ENCODE assay signal across 24 cellular contexts in genomic region chr7:116734736-116735135, GRCh38.
DNase-seq lines count a peak whose midpoint lies in the region; ATAC-seq and TF ChIP-seq lines count a peak whose summit lies in the region.
"Had no signal": no experiment of that assay in that cellular context is flagged by ENCODE, and none has a peak within 500 bp of the region (broad histone marks: within the 10 kb centered on the region; RNA-seq: fewer than 3 reads in every experiment).

No MANE protein-coding gene starts in this region.

- no peak for DNase-seq in HCT116 (ENCODE audit: low read depth, low spot score)
- DNase-seq in NCI-H526 treated with DMSO at 0.1 percent for 48 hours (lab: John Stamatoyannopoulos, UW), result peak; percentile 81
- peak; percentile 95 for DNase-seq in foreskin melanocyte
- DNase-seq in retinal pigment epithelial cell (ENCODE audit: low read depth), result peak; percentile 49
- DNase-seq in NCI-H1092 treated with DMSO at 0.1 percent for 48 hours (lab: John Stamatoyannopoulos, UW), result no peak
- DNase-seq in lower leg skin (ENCODE audit: low spot score in 2 of 2), result no peak
- no peak for DNase-seq in osteoblast (ENCODE audit: insufficient read length, low spot score, missing footprints)
- no peak for DNase-seq in CD4-positive, alpha-beta T cell
- DNase-seq: BE2C; CD8-positive, alpha-beta memory T cell; DMS53; GDM1; HCEC 1CT; NCI-H1105; NCI-H146; NCI-H2029 treated with DMSO at 0.1 percent for 48 hours; NCI-H345; NCI-H524; PC-3; Right ventricle myocardium superior had no signal

- H3K36me3 Mint-ChIP-seq in CD4-positive, alpha-beta T cell (ENCODE audit: low read depth), result no peaks in the 10 kb centered on the region
- H3K36me3 Mint-ChIP-seq: CD8-positive, alpha-beta memory T cell had no signal

- H3K9me2 ChIP-seq in HCT116 (ENCODE audit: insufficient read depth), result no peaks in the 10 kb centered on the region

- 84% methylated on average over 6 of the region's 6 CpGs for WGBS in lower leg skin, 2 donors

- 0 out of 2 replicates have a peak, but pooled peaks have one; percentile 30 for ATAC-seq in HCT116
- ATAC-seq in CD4-positive, alpha-beta T cell (ENCODE audit: poor library complexity), result no peak
- ATAC-seq: A549, K562, PC-3 had no signal

- CTCF ChIA-PET in HCT116 (lab: Charles Lee), result no interaction called here
- CTCF ChIA-PET in CD4-positive, alpha-beta T cell (lab: Charles Lee), result interaction anchor here (1.1 kb wide), 1 partner anchor 8 kb away, joined by 3 read pairs; no protein-coding TSS in a partner anchor

- no peaks in the 10 kb centered on the region for H3K9me3 Mint-ChIP-seq in CD4-positive, alpha-beta T cell
- H3K9me3 Mint-ChIP-seq: CD8-positive, alpha-beta memory T cell; GM23338 had no signal

- H3K36me3 ChIP-seq in HCT116 (ENCODE audit: control insufficient read depth in 1 of 2, insufficient read depth in 2 of 2, low read length in 2 of 2) (peaks cover 23 to 53% of the 10 kb centered on the region in 2 experiments), osteoblast (ENCODE audit: insufficient read depth, low read length) (peaks cover 27% of the 10 kb centered on the region)
- H3K36me3 ChIP-seq: BE2C had no signal

- no peak overlapping the region for H3K4me3 ChIP-seq in HCT116 (replicated peaks in 1 of 2; ENCODE audit: low read depth in 1 of 2, low read length in 2 of 2)
- no peak overlapping the region for H3K4me3 ChIP-seq in retinal pigment epithelial cell (ENCODE audit: low read length)
- H3K4me3 ChIP-seq in lower leg skin (ENCODE audit: low read depth, poor library complexity, severe bottlenecking), result no peak overlapping the region
- no peak overlapping the region for H3K4me3 ChIP-seq in osteoblast (ENCODE audit: insufficient read depth, low read length)
- H3K4me3 ChIP-seq: A549, GM23338, K562, SK-N-MC had no signal

- H2AFZ ChIP-seq in HCT116 (ENCODE audit: low read depth, low read length, poor library complexity, severe bottlenecking) (no peak overlapping the region), osteoblast (ENCODE audit: low read length) (no peak overlapping the region)
- H2AFZ ChIP-seq: GM23338 had no signal

- TF ChIP-seq CTCF in HCT116 (IDR thresholded peaks at IDR 0.05 in 2 of 3, conservative IDR thresholded peaks at IDR 0.05 in 1 of 3; ENCODE audit: borderline replicate concordance in 1 of 3, insufficient read depth in 1 of 3, low read depth in 2 of 3, low read length in 2 of 3) (no peak), retinal pigment epithelial cell (conservative IDR thresholded peaks at IDR 0.05; ENCODE audit: low read depth, low read length) (no peak), lower leg skin (IDR thresholded peaks at IDR 0.05) (no peak), osteoblast (IDR thresholded peaks at IDR 0.05; ENCODE audit: extremely low read depth, low read depth, low read length) (no peak)
- TF ChIP-seq CTCF in CD4-positive, alpha-beta T cell (IDR thresholded peaks at IDR 0.05), result no peak

- TF ChIP-seq POLR2A in HCT116 (IDR thresholded peaks at IDR 0.05; ENCODE audit: borderline replicate concordance, extremely low read depth, insufficient read depth, insufficient read length) (no peak), lower leg skin (IDR thresholded peaks at IDR 0.05) (no peak)

- H3K4me2 ChIP-seq in HCT116 (ENCODE audit: low read length), result no peak overlapping the region
- no peak overlapping the region for H3K4me2 ChIP-seq in osteoblast (ENCODE audit: insufficient read depth, low read length)
- H3K4me2 ChIP-seq: A549, GM23338 had no signal

- H3K4me1 Mint-ChIP-seq in CD4-positive, alpha-beta T cell (ENCODE audit: low read depth), result no peaks in the 10 kb centered on the region
- H3K4me1 Mint-ChIP-seq: CD8-positive, alpha-beta memory T cell had no signal

- no peak overlapping the region for H3K4me3 Mint-ChIP-seq in CD4-positive, alpha-beta T cell
- H3K4me3 Mint-ChIP-seq: CD8-positive, alpha-beta memory T cell; GM23338 had no signal

- peaks cover 22% of the 10 kb centered on the region for H3K27me3 Mint-ChIP-seq in CD4-positive, alpha-beta T cell

- H3K9ac ChIP-seq in HCT116 (ENCODE audit: low read length), result no peak overlapping the region

- POLR2A ChIA-PET in HCT116 (lab: Charles Lee), result interaction anchor here (0.6 kb wide), 1 partner anchor 188 kb away, joined by 3 read pairs; no protein-coding TSS in a partner anchor
- POLR2A ChIA-PET in CD4-positive, alpha-beta T cell (lab: Charles Lee), result no interaction called here

- H3K4me1 ChIP-seq in HCT116 (ENCODE audit: control insufficient read depth in 1 of 2, insufficient read depth in 2 of 2, low read length in 2 of 2) (peaks cover 53 to 54% of the 10 kb centered on the region in 2 experiments; a peak in 3 of 4 replicates), osteoblast (ENCODE audit: insufficient read depth, low read length) (peaks cover 15% of the 10 kb centered on the region)
- H3K4me1 ChIP-seq: BE2C had no signal

- H4K20me1 ChIP-seq in HCT116 (ENCODE audit: insufficient read depth) (peaks cover 11% of the 10 kb centered on the region; the same call in 1 of the 2 replicates), osteoblast (ENCODE audit: insufficient read depth, low read length) (no peaks in the 10 kb centered on the region)

- H3K9me3 ChIP-seq in HCT116 (ENCODE audit: control insufficient read depth in 1 of 2, insufficient read depth in 1 of 2, low read depth in 1 of 2, low read length in 2 of 2) (no peaks in the 10 kb centered on the region), osteoblast (ENCODE audit: low read depth, low read length) (no peaks in the 10 kb centered on the region)
- H3K9me3 ChIP-seq in CD4-positive, alpha-beta T cell (ENCODE audit: control insufficient read depth, low read length), result no peaks in the 10 kb centered on the region
- H3K9me3 ChIP-seq: A549, BE2C had no signal

- no peak overlapping the region for H3K27ac Mint-ChIP-seq in CD4-positive, alpha-beta T cell
- H3K27ac Mint-ChIP-seq: CD8-positive, alpha-beta memory T cell; GM23338 had no signal

- H3K27me3 ChIP-seq in HCT116 (ENCODE audit: insufficient read depth, low read length) (no peaks in the 10 kb centered on the region), osteoblast (ENCODE audit: insufficient read depth, low read length) (no peaks in the 10 kb centered on the region)
- no peaks in the 10 kb centered on the region for H3K27me3 ChIP-seq in CD4-positive, alpha-beta T cell (ENCODE audit: control insufficient read depth, insufficient read depth, low read length)
- H3K27me3 ChIP-seq: BE2C had no signal

- H3K79me2 ChIP-seq in HCT116 (ENCODE audit: insufficient read depth, low read length), result peaks cover 100% of the 10 kb centered on the region
- peaks cover 58% of the 10 kb centered on the region for H3K79me2 ChIP-seq in osteoblast (ENCODE audit: insufficient read depth, low read length)

- BruUV-seq in HCT116 (replicated peaks; lab: Mats Ljungman, UMichigan), result no TSS peak

- RAD21 ChIA-PET in HCT116 (lab: Charles Lee; ENCODE audit: low non-redundant PET in 1 of 2, low total read pairs in 2 of 2, uncharacterized antibody in 2 of 2, unreplicated experiment in 2 of 2), result no interaction called here

- intact Hi-C loops in HCT116 (cut with micrococcal nuclease) (no loop called here), lower leg skin (cut with DNase I; ENCODE audit: low total_unique reads) (no loop called here)
- intact Hi-C loops in CD4-positive, alpha-beta T cell (cut with DNase I, micrococcal nuclease), result no loop called here

- no peak for TF ChIP-seq RAD21 in HCT116 (IDR thresholded peaks at IDR 0.05; ENCODE audit: low read depth)

- H3K27ac ChIP-seq in HCT116 (ENCODE audit: low read depth, low read length), result 0 out of 2 replicates have a peak overlapping the region, but pooled peaks have one; percentile 14
- no peak overlapping the region for H3K27ac ChIP-seq in osteoblast (ENCODE audit: low read depth, low read length)
- no peak overlapping the region for H3K27ac ChIP-seq in CD4-positive, alpha-beta T cell (ENCODE audit: low read depth, low read length)
- H3K27ac ChIP-seq: A549, SK-N-MC had no signal

TF ChIP-seq in HCT116, 20 proteins besides CTCF, POLR2A, EP300 and RAD21:
- TF ChIP-seq ZFX (IDR thresholded peaks at IDR 0.05) (no peak), EGR1 (IDR thresholded peaks at IDR 0.05; ENCODE audit: low read depth) (no peak), EZH2 (IDR thresholded peaks at IDR 0.05) (no peak), CEBPB (IDR thresholded peaks at IDR 0.05; ENCODE audit: low read depth) (no peak), JUND (IDR thresholded peaks at IDR 0.05) (no peak), YY1 (IDR thresholded peaks at IDR 0.05; ENCODE audit: extremely low read depth, insufficient replicate concordance, low read depth, low read length) (no peak), EZH2phosphoT487 (IDR thresholded peaks at IDR 0.05; ENCODE audit: borderline replicate concordance) (no peak), ELF1 (IDR thresholded peaks at IDR 0.05; ENCODE audit: borderline replicate concordance, low read depth) (no peak), POLR2AphosphoS5 (IDR thresholded peaks at IDR 0.05; ENCODE audit: low read depth, low read length) (no peak), ZNF274 (IDR thresholded peaks at IDR 0.05; ENCODE audit: low read depth, low read length) (no peak), SP1 (IDR thresholded peaks at IDR 0.05; ENCODE audit: low read depth) (no peak), SIN3A (IDR thresholded peaks at IDR 0.05; ENCODE audit: low read depth) (no peak), CBX3 (IDR thresholded peaks at IDR 0.05; ENCODE audit: low read depth) (no peak)
- TF ChIP-seq, protein P1, sequence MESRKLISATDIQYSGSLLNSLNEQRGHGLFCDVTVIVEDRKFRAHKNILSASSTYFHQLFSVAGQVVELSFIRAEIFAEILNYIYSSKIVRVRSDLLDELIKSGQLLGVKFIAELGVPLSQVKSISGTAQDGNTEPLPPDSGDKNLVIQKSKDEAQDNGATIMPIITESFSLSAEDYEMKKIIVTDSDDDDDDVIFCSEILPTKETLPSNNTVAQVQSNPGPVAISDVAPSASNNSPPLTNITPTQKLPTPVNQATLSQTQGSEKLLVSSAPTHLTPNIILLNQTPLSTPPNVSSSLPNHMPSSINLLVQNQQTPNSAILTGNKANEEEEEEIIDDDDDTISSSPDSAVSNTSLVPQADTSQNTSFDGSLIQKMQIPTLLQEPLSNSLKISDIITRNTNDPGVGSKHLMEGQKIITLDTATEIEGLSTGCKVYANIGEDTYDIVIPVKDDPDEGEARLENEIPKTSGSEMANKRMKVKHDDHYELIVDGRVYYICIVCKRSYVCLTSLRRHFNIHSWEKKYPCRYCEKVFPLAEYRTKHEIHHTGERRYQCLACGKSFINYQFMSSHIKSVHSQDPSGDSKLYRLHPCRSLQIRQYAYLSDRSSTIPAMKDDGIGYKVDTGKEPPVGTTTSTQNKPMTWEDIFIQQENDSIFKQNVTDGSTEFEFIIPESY (IDR thresholded peaks at IDR 0.05; ENCODE audit: extremely low read depth, insufficient replicate concordance, low read length), result no peak
- TF ChIP-seq, protein P2, sequence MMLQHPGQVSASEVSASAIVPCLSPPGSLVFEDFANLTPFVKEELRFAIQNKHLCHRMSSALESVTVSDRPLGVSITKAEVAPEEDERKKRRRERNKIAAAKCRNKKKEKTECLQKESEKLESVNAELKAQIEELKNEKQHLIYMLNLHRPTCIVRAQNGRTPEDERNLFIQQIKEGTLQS (IDR thresholded peaks at IDR 0.05), result no peak

Comparison
In these comparisons a context has a peak if more than half of its experiments do, and no peak if none do; other contexts are left out.
1. DNase-seq: peak in NCI-H526 treated with DMSO at 0.1 percent for 48 hours (single experiment), foreskin melanocyte (single experiment) and retinal pigment epithelial cell (single experiment); none in HCT116 (single experiment), NCI-H1092 treated with DMSO at 0.1 percent for 48 hours (single experiment), lower leg skin (0 of 2), osteoblast (single experiment) and CD4-positive, alpha-beta T cell (0 of 10).